8 cellular contexts compared by ENCODE assay signal in genomic region chr7:48035301-48035966, GRCh38. TPM values are rescaled to one million over a fixed set of nuclear protein-coding genes. Genes with fewer than 3 reads are reported as not detected.
A peak's percentile ranks its signal among the peaks of the same experiment; 100 is the strongest.
DNase-seq lines count a peak whose midpoint lies in the region; ATAC-seq, FAIRE-seq and TF ChIP-seq lines count a peak whose summit lies in the region.

C7orf57 (plus strand) TSS chr7:48035543; CDS start chr7:48036309, 766 bp downstream.

- H3K4me2 ChIP-seq in endothelial cell of umbilical vein (ENCODE audit: insufficient read depth, low read length) = peak within 1 kb of the TSS; percentile 62

- peak within 1 kb of the TSS; percentile 68 for H3K4me3 ChIP-seq in AG10803 (ENCODE audit: low read length)
- peak within 1 kb of the TSS; percentile 19 to 51 (median 43) for H3K4me3 ChIP-seq in endothelial cell of umbilical vein (replicated peaks in 1 of 3; ENCODE audit: insufficient read depth in 1 of 3, low read depth in 1 of 3, low read length in 3 of 3)
- H3K4me3 ChIP-seq in mesodermal cell (ENCODE audit: extremely low read depth, insufficient read depth, low read length, poor library complexity, severe bottlenecking) = peak within 1 kb of the TSS; percentile 54

- BruUV-seq in endothelial cell of umbilical vein (replicated peaks; lab: Mats Ljungman, UMichigan) = no TSS peak

- no peaks in the 10 kb centered on the region for H4K20me1 ChIP-seq in endothelial cell of umbilical vein (replicated peaks; ENCODE audit: control insufficient read depth, extremely low read depth, insufficient read depth, low read length)

- peak within 1 kb of the TSS; percentile 46 for H2AFZ ChIP-seq in endothelial cell of umbilical vein (ENCODE audit: low read depth, low read length)

- no peak for TF ChIP-seq POLR2A in endothelial cell of umbilical vein (IDR thresholded peaks at IDR 0.05; ENCODE audit: low read depth, low read length)

- 0 to 1% methylated on average over 48 to 58 of the region's 62 CpGs for WGBS in mesodermal cell (ENCODE audit: insufficient coverage in 2 of 2), 2 experiments

- CTCF ChIA-PET in endothelial cell of umbilical vein (lab: Charles Lee) = interaction anchor here (1.2 to 5.0 kb wide), 6 partner anchors 9 to 75 kb away, joined by 3 to 25 read pairs (median 4); no protein-coding TSS in a partner anchor

- H3K4me1 ChIP-seq in endothelial cell of umbilical vein (ENCODE audit: control insufficient read depth, extremely low read depth, insufficient read depth, low read length) (peaks cover 6% of the 10 kb centered on the region), mesodermal cell (ENCODE audit: control insufficient read depth, insufficient read depth, low read length, poor library complexity, severe bottlenecking) (peaks cover 4% of the 10 kb centered on the region)

- peak within 1 kb of the TSS; percentile 32 for H3K9ac ChIP-seq in endothelial cell of umbilical vein (replicated peaks; ENCODE audit: extremely low read depth, insufficient read depth, low read length)

- H3K27me3 ChIP-seq in endothelial cell of umbilical vein (ENCODE audit: control insufficient read depth in 2 of 2, insufficient read depth in 2 of 2, low read length in 2 of 2) = peaks cover 16 to 26% of the 10 kb centered on the region in 2 experiments

- POLR2A ChIA-PET in endothelial cell of umbilical vein (lab: Charles Lee) = no interaction called here

- H3K9me3 ChIP-seq in endothelial cell of umbilical vein (replicated peaks; ENCODE audit: control insufficient read depth, insufficient read depth, low read length) (no peaks in the 10 kb centered on the region), mesodermal cell (ENCODE audit: control insufficient read depth, low read length) (no peaks in the 10 kb centered on the region)

- ATAC-seq in GM19035 (IDR thresholded peaks at IDR 0.05; ENCODE audit: unreplicated experiment) = peak; percentile 100
- ATAC-seq in HG03196 (IDR thresholded peaks at IDR 0.05; ENCODE audit: unreplicated experiment) = peak; percentile 99

- H3K36me3 ChIP-seq in endothelial cell of umbilical vein (ENCODE audit: control insufficient read depth in 2 of 2, extremely low read depth in 1 of 2, insufficient read depth in 2 of 2, low read length in 2 of 2) (no peaks in the 10 kb centered on the region), mesodermal cell (ENCODE audit: control insufficient read depth, insufficient read depth, low read length) (no peaks in the 10 kb centered on the region)

- dilution Hi-C loops in endothelial cell of umbilical vein (cut with MboI; ENCODE audit: extremely low pct_ligation_motif_present, low sequenced_read_pairs) = no loop called here

- peak; percentile 85 for DNase-seq in AG10803 (ENCODE audit: low read depth)
- DNase-seq in NCI-H526 treated with DMSO at 0.1 percent for 48 hours (lab: John Stamatoyannopoulos, UW) = peak; percentile 50
- peak; percentile 56 for DNase-seq in activated CD8-positive, alpha-beta memory T cell treated with anti-CD3 and anti-CD28 coated beads, Interleukin-2, amount 50 U/mL, for 24 hours (ENCODE audit: extremely low read depth)
- peak; percentile 85 for DNase-seq in endothelial cell of umbilical vein (ENCODE audit: low read depth, low spot score)
- peak; percentile 68 for DNase-seq in stimulated activated CD8-positive, alpha-beta memory T cell treated with anti-CD3 and anti-CD28 coated beads, Interleukin-12 subunit alpha, Interleukin-12 subunit beta, amount 100 ng/mL, for 1 hour (ENCODE audit: low read depth)

- peak; percentile 81 for FAIRE-seq in endothelial cell of umbilical vein (lab: Jason Lieb, UNC)

- no peaks in the 10 kb centered on the region for H3K9me1 ChIP-seq in endothelial cell of umbilical vein (replicated peaks; ENCODE audit: control insufficient read depth, extremely low read depth, insufficient read depth, low read length)

- no peak within 1 kb of the TSS for H3K27ac ChIP-seq in endothelial cell of umbilical vein (ENCODE audit: insufficient read depth, low read depth, low read length)
- no peak within 1 kb of the TSS for H3K27ac ChIP-seq in mesodermal cell (ENCODE audit: low read depth, low read length, severe bottlenecking)

- intact Hi-C loops in endothelial cell of umbilical vein (cut with micrococcal nuclease) = loop anchor here (1.0 to 5.0 kb wide), 4 partner anchors 44 to 88 kb away; partner anchors contain the start of gene PKD1L1

- TF ChIP-seq CTCF in AG10803 (conservative IDR thresholded peaks at IDR 0.05; ENCODE audit: low read length) (peak; percentile 30), endothelial cell of umbilical vein (IDR thresholded peaks at IDR 0.05; ENCODE audit: extremely low read depth in 1 of 2, insufficient read depth in 1 of 2, low read depth in 1 of 2, low read length in 2 of 2) (peak in 1 of 2 donors; percentile 37)

- H3K79me2 ChIP-seq in endothelial cell of umbilical vein (ENCODE audit: control insufficient read depth, insufficient read depth, low read length) = no peaks in the 10 kb centered on the region

TF ChIP-seq in endothelial cell of umbilical vein, 7 proteins besides CTCF, POLR2A, EP300 and RAD21:
- TF ChIP-seq FOS (IDR thresholded peaks at IDR 0.05; ENCODE audit: borderline replicate concordance, insufficient read depth, low read length) = no peak
- TF ChIP-seq EZH2 (IDR thresholded peaks at IDR 0.05; ENCODE audit: borderline replicate concordance, low read depth, low read length, severe bottlenecking) = no peak
- TF ChIP-seq, protein P1, sequence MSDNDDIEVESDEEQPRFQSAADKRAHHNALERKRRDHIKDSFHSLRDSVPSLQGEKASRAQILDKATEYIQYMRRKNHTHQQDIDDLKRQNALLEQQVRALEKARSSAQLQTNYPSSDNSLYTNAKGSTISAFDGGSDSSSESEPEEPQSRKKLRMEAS (IDR thresholded peaks at IDR 0.05; ENCODE audit: insufficient read depth, insufficient read length) = no peak
- no peak for TF ChIP-seq POLR2AphosphoS5 (IDR thresholded peaks at IDR 0.05; ENCODE audit: insufficient read depth, low read depth, low read length)
- TF ChIP-seq MYC (IDR thresholded peaks at IDR 0.05; ENCODE audit: low read depth, low read length) = no peak
- TF ChIP-seq GATA2 (IDR thresholded peaks at IDR 0.05; ENCODE audit: insufficient read depth, insufficient read length, low read depth, low read length) = no peak
- TF ChIP-seq JUN (IDR thresholded peaks at IDR 0.05; ENCODE audit: borderline replicate concordance, insufficient read depth, insufficient read length, low read depth) = no peak

RNA-seq across cellular contexts. Expression of gene C7orf57, which starts in this region (rescaled TPM):
- not detected in 2 replicates for total RNA-seq in endothelial cell of umbilical vein
- not detected in 2 replicates for polyA plus RNA-seq in endothelial cell of umbilical vein
- 0.04 and 0.14 TPM in 2 replicates for polyA plus RNA-seq in endothelial cell of umbilical vein (2011; cell fraction: cytosol; rRNA removed)
- polyA plus RNA-seq in endothelial cell of umbilical vein (2011; cell fraction: nucleus; rRNA removed) = not detected in 2 replicates
- not detected in 2 replicates for polyA plus RNA-seq in endothelial cell of umbilical vein (2012)
- not detected in 2 replicates for polyA minus RNA-seq in endothelial cell of umbilical vein
- polyA minus RNA-seq in endothelial cell of umbilical vein (2011; cell fraction: cytosol; rRNA and poly(A)+ RNA removed) = not detected
- not detected in 2 replicates for polyA minus RNA-seq in endothelial cell of umbilical vein (2011; cell fraction: nucleus; rRNA and poly(A)+ RNA removed)
- polyA plus RNA-seq in mesodermal cell (2013, experiment 1 of 2) = 0.26 TPM
- polyA plus RNA-seq in mesodermal cell (2013, experiment 2 of 2) = 0.35 TPM

Comparison
In these comparisons a context has a peak if more than half of its experiments do, and no peak if none do; other contexts are left out.
1. Peak in DNase-seq, H3K4me3 ChIP-seq, H3K9ac ChIP-seq and H3K4me2 ChIP-seq in endothelial cell of umbilical vein; RNA of the gene not detected or under 1 TPM.